ENCODE assay signal across 8 cellular contexts in the genomic region with DNA sequence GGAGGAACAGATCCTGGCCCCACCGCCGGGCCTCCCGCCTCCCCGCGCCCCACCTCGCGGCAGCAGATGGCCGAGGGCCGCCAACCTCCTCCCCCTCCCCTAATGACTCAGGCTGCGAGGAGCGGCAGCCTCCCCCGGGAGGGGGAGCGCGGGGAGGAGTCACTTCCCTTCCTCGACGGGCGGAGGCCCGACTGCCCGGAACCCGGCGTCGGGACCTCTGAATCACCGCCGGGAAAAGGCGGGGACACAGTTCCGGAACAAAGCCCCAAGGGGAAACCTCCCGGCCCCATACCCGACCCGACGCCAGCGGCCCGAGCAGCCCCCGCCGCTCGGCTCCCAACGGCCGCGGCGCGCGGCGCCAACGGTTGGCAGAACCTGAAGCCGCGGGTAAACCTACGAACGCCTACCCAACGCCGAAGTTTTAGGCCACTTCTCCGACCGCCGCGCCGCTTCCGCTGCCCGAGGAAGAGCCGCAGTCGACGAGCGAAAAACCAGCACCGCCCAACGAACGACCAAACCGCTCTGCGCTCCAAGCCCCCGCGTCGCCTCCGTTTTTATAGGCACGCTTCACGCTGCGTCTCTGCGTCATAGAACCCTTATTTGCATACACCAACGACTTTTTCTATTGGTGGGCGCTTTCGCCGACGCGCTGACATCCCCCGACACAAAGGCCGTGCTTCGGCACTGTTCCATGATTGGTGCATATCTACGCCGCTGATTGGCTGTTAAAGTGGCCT. TPM values are rescaled to one million over a fixed set of nuclear protein-coding genes. Genes with fewer than 3 reads are reported as not detected.
DNase-seq lines count a peak whose midpoint lies in the region; ATAC-seq, FAIRE-seq and TF ChIP-seq lines count a peak whose summit lies in the region.

No MANE protein-coding gene starts in this region.

- WGBS in psoas muscle, 3 donors = 0 to 1% (median 0%) methylated on average over 58 to 84 of the region's 84 CpGs

- DNase-seq in NCI-H146 treated with DMSO at 0.1 percent for 48 hours (lab: John Stamatoyannopoulos, UW; ENCODE audit: unreplicated experiment) (peak; percentile 99), amygdala (lab: John Stamatoyannopoulos, UW) (peak; percentile 49 to 99 (median 96)), left ventricle myocardium superior (peak; percentile 97), psoas muscle (peak; percentile 96 to 99), urothelium cell line (ENCODE audit: low spot score) (peak; percentile 99)

- peaks cover 49% of the 10 kb centered on the region for H3K4me1 Mint-ChIP-seq in T-helper 1 cell treated with Interleukin-12 subunit alpha and Interleukin-12 subunit beta and Interleukin-4 antibody, amounts not matched to agents 30 μg/mL and 1 μg/mL, for 36 hours (ENCODE audit: low read depth)

- peaks cover 45% of the 10 kb centered on the region for H3K4me1 ChIP-seq in psoas muscle

- H3K4me3 Mint-ChIP-seq in T-helper 1 cell treated with Interleukin-12 subunit alpha and Interleukin-12 subunit beta and Interleukin-4 antibody, amounts not matched to agents 30 μg/mL and 1 μg/mL, for 36 hours = peak overlapping the region; percentile 96

- no peaks in the 10 kb centered on the region for H3K27me3 ChIP-seq in psoas muscle (ENCODE audit: insufficient read depth in 3 of 3, low read length in 2 of 3)

- H3K9me3 Mint-ChIP-seq in T-helper 1 cell treated with Interleukin-12 subunit alpha and Interleukin-12 subunit beta and Interleukin-4 antibody, amounts not matched to agents 30 μg/mL and 1 μg/mL, for 36 hours = no peaks in the 10 kb centered on the region

- TF ChIP-seq CTCF in psoas muscle (IDR thresholded peaks at IDR 0.05) = no peak

- intact Hi-C loops in left ventricle myocardium superior (cut with micrococcal nuclease) = no loop called here
- intact Hi-C loops in psoas muscle (cut with DNase I) = loop anchor here in 1 of 2 donors (5.0 kb wide), 1 partner anchor 68 kb away; no protein-coding TSS in a partner anchor

- peak overlapping the region; percentile 99 for H3K27ac ChIP-seq in psoas muscle

- H3K27ac Mint-ChIP-seq in T-helper 1 cell treated with Interleukin-12 subunit alpha and Interleukin-12 subunit beta and Interleukin-4 antibody, amounts not matched to agents 30 μg/mL and 1 μg/mL, for 36 hours = peak overlapping the region; percentile 97

- peaks cover 0 to 40% of the 10 kb centered on the region in 2 donors for H3K36me3 ChIP-seq in psoas muscle (ENCODE audit: insufficient read depth in 1 of 2, low read depth in 1 of 2)

- peaks cover 32% of the 10 kb centered on the region for H3K36me3 Mint-ChIP-seq in T-helper 1 cell treated with Interleukin-12 subunit alpha and Interleukin-12 subunit beta and Interleukin-4 antibody, amounts not matched to agents 30 μg/mL and 1 μg/mL, for 36 hours (ENCODE audit: low read depth)

- peak; percentile 72 for ATAC-seq in HG02884 (IDR thresholded peaks at IDR 0.05; ENCODE audit: unreplicated experiment)
- ATAC-seq in left ventricle myocardium superior = peak; percentile 80
- ATAC-seq in psoas muscle = peak; percentile 74 to 78 (median 75)

- FAIRE-seq in urothelium cell line (lab: Jason Lieb, UNC) = peak; percentile 76

- TF ChIP-seq POLR2A in GM15510 (IDR thresholded peaks at IDR 0.05; ENCODE audit: borderline replicate concordance, extremely low read depth, insufficient read length) = peak; percentile 100

- H3K4me3 ChIP-seq in psoas muscle = peak overlapping the region; percentile 88

- H3K27me3 Mint-ChIP-seq in T-helper 1 cell treated with Interleukin-12 subunit alpha and Interleukin-12 subunit beta and Interleukin-4 antibody, amounts not matched to agents 30 μg/mL and 1 μg/mL, for 36 hours (ENCODE audit: low read depth) = no peaks in the 10 kb centered on the region

- no peaks in the 10 kb centered on the region for H3K9me3 ChIP-seq in psoas muscle

RNA-seq across cellular contexts. Expression of a gene that starts 5.2 kb away (rescaled TPM):
- total RNA-seq in left ventricle myocardium superior (14.8 TPM), psoas muscle (10 to 100 TPM in 1 of 4 donors, 1 to 10 TPM in 3; 7.9 to 11.6 (median 8.2) TPM)
- polyA plus RNA-seq in psoas muscle = 10 to 100 TPM in 1 of 3 donors, 1 to 10 TPM in 2; 6.9 to 13.7 (median 9.5) TPM

RNA-seq across cellular contexts. Expression of a gene that starts 14.4 kb away (rescaled TPM):
- total RNA-seq in left ventricle myocardium superior (20.2 TPM), psoas muscle (10 to 100 TPM in 1 of 4 donors, 1 to 10 TPM in 3; 7.1 to 13.2 (median 9.4) TPM)
- polyA plus RNA-seq in psoas muscle = 10 to 100 TPM in 2 of 3 donors, 1 to 10 TPM in 1; 8.3 to 12.8 (median 11.0) TPM

RNA-seq across cellular contexts. Expression of a gene that starts 58.2 kb away (rescaled TPM):
- total RNA-seq in left ventricle myocardium superior (8.8 TPM), psoas muscle (1 to 10 TPM; 1.3 to 5.7 (median 3.9) TPM)
- 1 to 10 TPM; 1.5 to 2.1 (median 1.6) TPM for polyA plus RNA-seq in psoas muscle

Comparison
In these comparisons a context has a peak if more than half of its experiments do, and no peak if none do; other contexts are left out.
1. Peak in every context shown above with its lines: DNase-seq, ATAC-seq, H3K4me3 ChIP-seq and H3K27ac ChIP-seq.